In the genomic region with DNA sequence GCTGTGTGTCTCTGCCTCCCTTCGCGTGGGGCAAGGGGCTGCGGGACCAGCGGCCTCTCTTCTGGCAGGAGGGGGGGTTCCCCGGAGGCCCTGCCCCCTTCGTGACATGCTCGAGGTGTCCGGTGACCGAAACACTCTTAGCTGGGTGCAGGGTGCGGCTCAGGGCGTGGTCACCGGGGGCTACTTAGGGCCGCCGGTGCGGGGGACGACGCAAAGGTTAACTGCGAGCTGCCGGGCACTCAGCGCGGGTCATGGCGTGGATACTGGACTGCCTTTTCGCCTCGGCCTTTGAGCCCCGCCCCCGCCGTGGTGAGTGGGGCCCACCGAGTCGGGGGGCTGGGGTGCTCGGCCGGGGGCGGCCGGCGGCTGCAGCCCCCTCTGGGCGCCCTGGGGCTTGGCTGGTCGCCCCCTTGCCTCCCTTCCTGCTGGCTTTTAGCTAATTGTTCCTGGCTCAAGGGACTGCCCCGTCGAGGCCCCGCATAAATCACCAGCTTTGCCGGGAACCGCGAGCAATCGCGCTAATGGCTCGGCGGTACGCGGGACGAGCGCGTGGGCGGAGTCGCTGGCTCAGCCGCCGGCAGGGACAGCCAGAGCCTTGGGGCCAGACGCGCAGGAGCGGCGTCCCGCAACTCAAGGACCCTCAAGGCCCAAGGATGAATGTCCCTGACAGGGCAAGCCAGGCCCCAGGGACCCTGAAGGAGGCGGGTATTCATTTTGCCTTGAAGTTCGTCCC, we compare ENCODE assay signal across 24 cellular contexts. TPM values are rescaled to one million over a fixed set of nuclear protein-coding genes. Genes with fewer than 3 reads are reported as not detected.
DNase-seq lines count a peak whose midpoint lies in the region; FAIRE-seq and TF ChIP-seq lines count a peak whose summit lies in the region.
"Had no signal": no experiment of that assay in that cellular context is flagged by ENCODE, and none has a peak within 500 bp of the region (broad histone marks: within the 10 kb centered on the region; RNA-seq: fewer than 3 reads in every experiment).

A gene with protein sequence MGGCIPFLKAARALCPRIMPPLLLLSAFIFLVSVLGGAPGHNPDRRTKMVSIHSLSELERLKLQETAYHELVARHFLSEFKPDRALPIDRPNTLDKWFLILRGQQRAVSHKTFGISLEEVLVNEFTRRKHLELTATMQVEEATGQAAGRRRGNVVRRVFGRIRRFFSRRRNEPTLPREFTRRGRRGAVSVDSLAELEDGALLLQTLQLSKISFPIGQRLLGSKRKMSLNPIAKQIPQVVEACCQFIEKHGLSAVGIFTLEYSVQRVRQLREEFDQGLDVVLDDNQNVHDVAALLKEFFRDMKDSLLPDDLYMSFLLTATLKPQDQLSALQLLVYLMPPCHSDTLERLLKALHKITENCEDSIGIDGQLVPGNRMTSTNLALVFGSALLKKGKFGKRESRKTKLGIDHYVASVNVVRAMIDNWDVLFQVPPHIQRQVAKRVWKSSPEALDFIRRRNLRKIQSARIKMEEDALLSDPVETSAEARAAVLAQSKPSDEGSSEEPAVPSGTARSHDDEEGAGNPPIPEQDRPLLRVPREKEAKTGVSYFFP (plus strand): TSS at position 211 of the 733 bp plus-strand sequence. CDS start 23,320 bp downstream, outside the sequence.

- no peaks in the 10 kb centered on the region for H3K27me3 ChIP-seq in astrocyte (ENCODE audit: insufficient read depth, low read length)
- peaks cover 0 to 21% (median 4%) of the 10 kb centered on the region in 3 donors for H3K27me3 ChIP-seq in skeletal muscle tissue (ENCODE audit: control insufficient read depth in 3 of 3, insufficient read depth in 3 of 3, low read length in 3 of 3)
- H3K27me3 ChIP-seq: Peyer's patch had no signal

- H3K4me3 ChIP-seq in astrocyte (ENCODE audit: insufficient read depth, low read depth, low read length) (no peak within 1 kb of the TSS), skeletal muscle tissue (ENCODE audit: low read length in 3 of 3) (peak within 1 kb of the TSS in 1 of 3 donors; percentile 13)

- no peaks in the 10 kb centered on the region for H3K9me3 ChIP-seq in astrocyte (ENCODE audit: insufficient read depth, low read depth, low read length)
- no peaks in the 10 kb centered on the region for H3K9me3 ChIP-seq in skeletal muscle tissue (ENCODE audit: control insufficient read depth in 3 of 3, low read length in 3 of 3)
- H3K9me3 ChIP-seq: Peyer's patch, sigmoid colon had no signal

- H2AFZ ChIP-seq in astrocyte (ENCODE audit: low read depth, low read length), result no peak within 1 kb of the TSS

- peak; percentile 6 for DNase-seq in activated naive CD4-positive, alpha-beta T cell treated with anti-CD3 and anti-CD28 coated beads for 36 hours
- DNase-seq in activated naive CD4-positive, alpha-beta T cell treated with Interleukin-2 at 50 U/mL for 16 hours, result no peak
- DNase-seq in astrocyte (ENCODE audit: low read depth) (no peak), iPS-NIHi11 (ENCODE audit: low spot score) (peak; percentile 27), middle frontal gyrus (ENCODE audit: extremely low spot score, low spot score) (no peak), OCI-M1 (lab: John Stamatoyannopoulos, UW) (no peak), T-helper 1 cell (no peak)
- DNase-seq: activated CD4-positive, alpha-beta T cell treated with anti-CD3 and anti-CD28 coated beads, Interleukin-2, amount 50 U/mL, for 4 hours; activated T-cell treated with anti-CD3 and anti-CD28 coated beads, Interleukin-2, amount 50 U/mL, for 24 hours; CD4-positive, alpha-beta memory T cell; EL; foreskin keratinocyte; GOT3; NCI-H187 treated with DMSO at 0.1 percent for 48 hours; NCI-H526 treated with DMSO at 0.1 percent for 48 hours; nucleus accumbens; Peyer's patch; sigmoid colon had no signal

- H3K9ac ChIP-seq in astrocyte (ENCODE audit: low read length) (no peak within 1 kb of the TSS), skeletal muscle tissue (ENCODE audit: low read depth in 1 of 3, low read length in 3 of 3) (peak within 1 kb of the TSS in 1 of 3 donors; percentile 6)

- H3K27ac Mint-ChIP-seq in activated naive CD4-positive, alpha-beta T cell treated with anti-CD3 and anti-CD28 coated beads for 36 hours, result no peak within 1 kb of the TSS
- H3K27ac Mint-ChIP-seq in astrocyte (ENCODE audit: unreplicated experiment), result no peak within 1 kb of the TSS
- H3K27ac Mint-ChIP-seq: activated T-cell treated with anti-CD3 and anti-CD28 coated beads, Interleukin-2, amount 50 U/mL, for 24 hours; CD4-positive, alpha-beta memory T cell had no signal

- H3K27ac ChIP-seq in astrocyte (ENCODE audit: low read depth, low read length) (no peak within 1 kb of the TSS), skeletal muscle tissue (ENCODE audit: low read depth, low read length) (no peak within 1 kb of the TSS)
- H3K27ac ChIP-seq: foreskin keratinocyte, Peyer's patch, sigmoid colon had no signal

- peaks cover 17% of the 10 kb centered on the region for H3K27me3 Mint-ChIP-seq in activated naive CD4-positive, alpha-beta T cell treated with anti-CD3 and anti-CD28 coated beads for 36 hours (ENCODE audit: low read depth)
- H3K27me3 Mint-ChIP-seq in astrocyte (ENCODE audit: low read depth, unreplicated experiment), result peaks cover 38% of the 10 kb centered on the region

- H3K4me3 Mint-ChIP-seq in activated naive CD4-positive, alpha-beta T cell treated with anti-CD3 and anti-CD28 coated beads for 36 hours, result no peak within 1 kb of the TSS
- peak within 1 kb of the TSS; percentile 14 for H3K4me3 Mint-ChIP-seq in astrocyte (ENCODE audit: unreplicated experiment)
- H3K4me3 Mint-ChIP-seq: activated T-cell treated with anti-CD3 and anti-CD28 coated beads, Interleukin-2, amount 50 U/mL, for 24 hours; CD4-positive, alpha-beta memory T cell had no signal

- H3K79me2 ChIP-seq in astrocyte (ENCODE audit: insufficient read depth, low read length), result no peaks in the 10 kb centered on the region

- no peaks in the 10 kb centered on the region for H4K20me1 ChIP-seq in astrocyte (ENCODE audit: insufficient read depth, low read length)

- peak; percentile 49 for FAIRE-seq in astrocyte (lab: Jason Lieb, UNC)
- FAIRE-seq: islet of Langerhans, TTC549 had no signal

- intact Hi-C loops in activated naive CD4-positive, alpha-beta T cell treated with anti-CD3 and anti-CD28 coated beads for 36 hours (cut with micrococcal nuclease), result no loop called here

- no peaks in the 10 kb centered on the region for H3K4me1 Mint-ChIP-seq in activated naive CD4-positive, alpha-beta T cell treated with anti-CD3 and anti-CD28 coated beads for 36 hours (ENCODE audit: low read depth)
- no peaks in the 10 kb centered on the region for H3K4me1 Mint-ChIP-seq in astrocyte (ENCODE audit: low read depth, unreplicated experiment)
- H3K4me1 Mint-ChIP-seq: CD4-positive, alpha-beta memory T cell had no signal

- no peaks in the 10 kb centered on the region for H3K9me3 Mint-ChIP-seq in activated naive CD4-positive, alpha-beta T cell treated with anti-CD3 and anti-CD28 coated beads for 36 hours
- H3K9me3 Mint-ChIP-seq in astrocyte (ENCODE audit: unreplicated experiment), result no peaks in the 10 kb centered on the region
- H3K9me3 Mint-ChIP-seq: activated T-cell treated with anti-CD3 and anti-CD28 coated beads, Interleukin-2, amount 50 U/mL, for 24 hours had no signal

- no peak within 1 kb of the TSS for H3K4me2 ChIP-seq in astrocyte (ENCODE audit: low read length)

- no peak for TF ChIP-seq CTCF in astrocyte (IDR thresholded peaks at IDR 0.05; ENCODE audit: insufficient read depth, low read depth, low read length)

- H3K36me3 ChIP-seq in astrocyte (ENCODE audit: insufficient read depth, low read length), result no peaks in the 10 kb centered on the region
- H3K36me3 ChIP-seq in skeletal muscle tissue (ENCODE audit: control insufficient read depth in 3 of 3, insufficient read depth in 3 of 3, low read length in 3 of 3), result no peaks in the 10 kb centered on the region
- H3K36me3 ChIP-seq: Peyer's patch, sigmoid colon had no signal

- H3K36me3 Mint-ChIP-seq in activated naive CD4-positive, alpha-beta T cell treated with anti-CD3 and anti-CD28 coated beads for 36 hours (ENCODE audit: low read depth), result no peaks in the 10 kb centered on the region
- no peaks in the 10 kb centered on the region for H3K36me3 Mint-ChIP-seq in astrocyte (ENCODE audit: low read depth, unreplicated experiment)
- H3K36me3 Mint-ChIP-seq: CD4-positive, alpha-beta memory T cell had no signal

- no peaks in the 10 kb centered on the region for H3K4me1 ChIP-seq in astrocyte (ENCODE audit: insufficient read depth, low read length)
- no peaks in the 10 kb centered on the region for H3K4me1 ChIP-seq in skeletal muscle tissue (ENCODE audit: control insufficient read depth in 3 of 3, insufficient read depth in 3 of 3, low read length in 3 of 3)
- H3K4me1 ChIP-seq: foreskin keratinocyte, Peyer's patch had no signal

- CTCF ChIA-PET in activated naive CD4-positive, alpha-beta T cell treated with anti-CD3 and anti-CD28 coated beads for 36 hours (lab: Charles Lee), result no interaction called here

RNA-seq across cellular contexts. Expression of the gene that starts here (rescaled TPM):
- total RNA-seq in activated naive CD4-positive, alpha-beta T cell treated with anti-CD3 and anti-CD28 coated beads for 36 hours, result not detected
- total RNA-seq in astrocyte, result not detected in 2 replicates
- 292 TPM for total RNA-seq in skeletal muscle tissue
- total RNA-seq: CD4-positive, alpha-beta memory T cell; chondrocyte; foreskin keratinocyte; mesenteric fat pad; Peyer's patch; sigmoid colon; subcutaneous adipose tissue had no signal

Comparison
In these comparisons a context has a peak if more than half of its experiments do, and no peak if none do; other contexts are left out.
1. RNA of the gene that starts here (total RNA-seq): 292 TPM in skeletal muscle tissue (single experiment); not detected in activated naive CD4-positive, alpha-beta T cell treated with anti-CD3 and anti-CD28 coated beads for 36 hours and not detected in astrocyte; every median in the first group is over 100 times any median in the second.
2. Peak in DNase-seq in activated naive CD4-positive, alpha-beta T cell treated with anti-CD3 and anti-CD28 coated beads for 36 hours; RNA of the gene not detected or under 1 TPM.